In the genomic region with DNA sequence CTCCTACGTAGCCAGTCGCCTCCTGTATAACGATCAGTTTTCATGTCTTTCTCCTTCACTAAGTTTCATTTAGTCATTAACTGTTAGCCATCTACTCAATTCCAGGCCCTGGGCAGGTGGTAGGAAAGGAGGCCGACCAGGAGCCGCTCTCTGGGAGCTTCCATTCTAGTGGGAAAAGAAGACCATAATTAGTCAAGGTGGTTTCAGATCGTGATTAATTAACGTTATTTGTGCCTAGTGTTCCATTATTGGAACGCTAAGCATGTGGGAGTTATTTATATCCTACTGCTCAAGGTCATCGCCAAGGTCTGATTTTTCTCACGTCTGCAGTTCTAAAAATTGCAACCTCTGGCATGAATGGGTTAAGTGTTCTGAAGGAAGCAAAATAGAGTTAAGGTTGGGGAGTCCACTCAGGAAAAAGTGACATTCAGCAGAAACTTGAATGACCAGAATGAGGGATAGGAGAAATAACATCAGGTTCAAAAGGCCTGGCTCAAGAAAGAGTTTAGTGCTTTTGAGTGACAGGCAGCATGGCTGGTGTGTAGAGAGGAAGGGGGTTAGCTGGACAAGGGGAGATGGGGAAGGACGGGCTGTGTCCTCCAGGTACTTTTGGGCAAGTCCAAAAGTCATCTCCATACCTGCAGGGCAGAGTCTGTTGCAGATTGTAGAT, we compare ENCODE assay signal across 8 cellular contexts. TPM values are rescaled to one million over a fixed set of nuclear protein-coding genes. Genes with fewer than 3 reads are reported as not detected.
A peak's percentile ranks its signal among the peaks of the same experiment; 100 is the strongest.
DNase-seq lines count a peak whose midpoint lies in the region; ATAC-seq and TF ChIP-seq lines count a peak whose summit lies in the region.

No MANE protein-coding gene starts in this region.

- peak overlapping the region; percentile 93 for H3K27ac Mint-ChIP-seq in activated T-helper 1 cell treated with anti-CD3 and anti-CD28 coated beads, Interleukin-12 subunit alpha, Interleukin-12 subunit beta, Interleukin-2, Interleukin-4 antibody, amounts not matched to agents 30 ng/mL and 10 ng/mL and 1 ng/mL, durations not matched to agents 14 hours and 24 hours and 36 hours

- H3K9ac ChIP-seq in iPS-20b (ENCODE audit: low read depth, low read length) (peak overlapping the region; percentile 95), stomach smooth muscle (ENCODE audit: low read length in 2 of 2) (peak overlapping the region; percentile 91 to 97)

- H3K9me3 Mint-ChIP-seq in activated T-helper 1 cell treated with anti-CD3 and anti-CD28 coated beads, Interleukin-12 subunit alpha, Interleukin-12 subunit beta, Interleukin-2, Interleukin-4 antibody, amounts not matched to agents 30 ng/mL and 10 ng/mL and 1 ng/mL, durations not matched to agents 14 hours and 24 hours and 36 hours = peaks cover 4% of the 10 kb centered on the region

- H3K4me3 Mint-ChIP-seq in activated T-helper 1 cell treated with anti-CD3 and anti-CD28 coated beads, Interleukin-12 subunit alpha, Interleukin-12 subunit beta, Interleukin-2, Interleukin-4 antibody, amounts not matched to agents 30 ng/mL and 10 ng/mL and 1 ng/mL, durations not matched to agents 14 hours and 24 hours and 36 hours = peak overlapping the region; percentile 91

- H3K27ac ChIP-seq in iPS-20b (ENCODE audit: low read length) = peak overlapping the region; percentile 34
- peak overlapping the region; percentile 75 for H3K27ac ChIP-seq in stomach smooth muscle (ENCODE audit: low read length)

- H3K4me1 Mint-ChIP-seq in activated T-helper 1 cell treated with anti-CD3 and anti-CD28 coated beads, Interleukin-12 subunit alpha, Interleukin-12 subunit beta, Interleukin-2, Interleukin-4 antibody, amounts not matched to agents 30 ng/mL and 10 ng/mL and 1 ng/mL, durations not matched to agents 14 hours and 24 hours and 36 hours (ENCODE audit: low read depth) = peaks cover 55% of the 10 kb centered on the region

- H3K9me3 ChIP-seq in iPS-20b (ENCODE audit: insufficient read depth, low read depth, low read length) (no peaks in the 10 kb centered on the region), stomach smooth muscle (ENCODE audit: control insufficient read depth in 2 of 2, low read length in 2 of 2) (no peaks in the 10 kb centered on the region)

- no peaks in the 10 kb centered on the region for H3K4me1 ChIP-seq in iPS-20b (ENCODE audit: insufficient read depth, low read length)
- peaks cover 14% of the 10 kb centered on the region for H3K4me1 ChIP-seq in stomach smooth muscle (ENCODE audit: control insufficient read depth, insufficient read depth, low read length)

- intact Hi-C loops in activated T-helper 1 cell treated with anti-CD3 and anti-CD28 coated beads, Interleukin-12 subunit alpha, Interleukin-12 subunit beta, Interleukin-2, Interleukin-4 antibody, amounts not matched to agents 30 ng/mL and 10 ng/mL and 1 ng/mL, durations not matched to agents 14 hours and 24 hours and 36 hours (cut with micrococcal nuclease) = loop anchor here (1.0 to 5.0 kb wide), 10 partner anchors 10 to 626 kb away; partner anchors contain the start of genes B4GALT5, RNF114, SPATA2 and STAU1

- ATAC-seq in omental fat pad (ENCODE audit: low FRiP score) (no peak), GM21515 (IDR thresholded peaks at IDR 0.05; ENCODE audit: unreplicated experiment) (no peak)

- TF ChIP-seq CTCF in omental fat pad (IDR thresholded peaks at IDR 0.05) = no peak

- no peaks in the 10 kb centered on the region for H3K27me3 ChIP-seq in iPS-20b (ENCODE audit: insufficient read depth, low read length)
- no peaks in the 10 kb centered on the region for H3K27me3 ChIP-seq in stomach smooth muscle (ENCODE audit: control insufficient read depth in 1 of 2, insufficient read depth in 2 of 2, low read length in 2 of 2)

- H3K36me3 ChIP-seq in iPS-20b (ENCODE audit: insufficient read depth, low read depth, low read length) (peaks cover 10% of the 10 kb centered on the region; the same call in 1 of the 2 replicates), stomach smooth muscle (ENCODE audit: control insufficient read depth in 2 of 2, insufficient read depth in 2 of 2, low read length in 2 of 2) (peaks cover 4 to 7% of the 10 kb centered on the region in 2 donors)

- DNase-seq in SIG-M5 treated with dmso at 0.1 percent for 504 hours (lab: John Stamatoyannopoulos, UW; ENCODE audit: unreplicated experiment) (peak; percentile 26), SIG-M5 (lab: John Stamatoyannopoulos, UW) (no peak), omental fat pad (ENCODE audit: low spot score) (no peak)
- DNase-seq in activated T-helper 1 cell treated with anti-CD3 and anti-CD28 coated beads, Interleukin-12 subunit alpha, Interleukin-12 subunit beta, Interleukin-2, Interleukin-4 antibody, amounts not matched to agents 30 ng/mL and 10 ng/mL and 1 ng/mL, durations not matched to agents 14 hours and 24 hours and 36 hours (ENCODE audit: low spot score) = no peak
- DNase-seq in stimulated activated CD4-positive, alpha-beta T cell treated with anti-CD3 and anti-CD28 coated beads, Interleukin-4, amount 100 ng/mL, for 1 hour = no peak

- H3K36me3 Mint-ChIP-seq in activated T-helper 1 cell treated with anti-CD3 and anti-CD28 coated beads, Interleukin-12 subunit alpha, Interleukin-12 subunit beta, Interleukin-2, Interleukin-4 antibody, amounts not matched to agents 30 ng/mL and 10 ng/mL and 1 ng/mL, durations not matched to agents 14 hours and 24 hours and 36 hours (ENCODE audit: low read depth) = peaks cover 28% of the 10 kb centered on the region

- H3K4me3 ChIP-seq in iPS-20b (ENCODE audit: low read length) (peak overlapping the region; percentile 92), stomach smooth muscle (ENCODE audit: low read length in 2 of 2) (peak overlapping the region; percentile 87 to 96)

- no peaks in the 10 kb centered on the region for H3K27me3 Mint-ChIP-seq in activated T-helper 1 cell treated with anti-CD3 and anti-CD28 coated beads, Interleukin-12 subunit alpha, Interleukin-12 subunit beta, Interleukin-2, Interleukin-4 antibody, amounts not matched to agents 30 ng/mL and 10 ng/mL and 1 ng/mL, durations not matched to agents 14 hours and 24 hours and 36 hours (ENCODE audit: insufficient read depth)

RNA-seq across cellular contexts. Expression of gene SLC9A8, which starts 0.8 kb away (rescaled TPM):
- 16.2 and 20.8 TPM in 2 replicates for total RNA-seq in activated T-helper 1 cell treated with anti-CD3 and anti-CD28 coated beads, Interleukin-12 subunit alpha, Interleukin-12 subunit beta, Interleukin-2, Interleukin-4 antibody, amounts not matched to agents 30 ng/mL and 10 ng/mL and 1 ng/mL, durations not matched to agents 14 hours and 24 hours and 36 hours
- total RNA-seq in omental fat pad = 10 to 100 TPM in 3 of 4 donors, 1 to 10 TPM in 1; 8.0 to 13.3 (median 10.7) TPM
